Comparison of ENCODE assay signal across 18 cellular contexts in the genomic region with DNA sequence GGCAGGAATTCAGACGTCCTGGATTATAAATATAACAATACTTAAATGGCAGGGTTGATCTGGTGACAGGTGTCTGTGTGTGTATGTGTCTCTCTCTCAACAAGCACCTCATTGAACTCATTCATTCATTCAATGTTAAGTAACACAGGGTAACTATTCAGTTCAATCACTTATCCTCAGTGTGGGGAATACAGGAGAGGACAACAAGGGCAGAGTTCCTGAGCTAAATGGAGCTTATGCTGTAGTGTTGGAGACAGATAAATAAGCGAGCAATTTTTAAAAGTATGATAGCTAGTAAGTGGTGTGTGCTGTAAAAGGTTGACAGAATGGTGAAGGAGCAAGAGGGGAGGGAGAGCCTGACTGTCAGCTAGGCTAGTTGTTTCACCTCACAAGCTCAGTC.
"Had no signal": no experiment of that assay in that cellular context is flagged by ENCODE, and none has a peak within 500 bp of the region (broad histone marks: within the 10 kb centered on the region; RNA-seq: fewer than 3 reads in every experiment).

No MANE protein-coding gene starts in this region.

- H3K4me1 Mint-ChIP-seq: neural crest cell had no signal

- H3K4me1 ChIP-seq: ascending aorta, pancreas, tibial nerve, uterus had no signal

- H3K9me3 ChIP-seq: ascending aorta, esophagus muscularis mucosa, pancreas, tibial nerve, uterus had no signal

- H3K36me3 ChIP-seq: ascending aorta, cardiac muscle cell, esophagus muscularis mucosa, pancreas, tibial nerve, uterus had no signal

- H3K27me3 ChIP-seq: ascending aorta, cardiac muscle cell, esophagus muscularis mucosa, pancreas, tibial nerve, uterus had no signal

- H3K4me3 ChIP-seq: ascending aorta, cardiac muscle cell, coronary artery, esophagus muscularis mucosa, pancreas, skin epidermis, tibial nerve, uterus had no signal

- H3K4me3 Mint-ChIP-seq: neural crest cell had no signal

- DNase-seq: activated CD4-positive, alpha-beta T cell treated with anti-CD3 and anti-CD28 coated beads for 1 hour; activated CD4-positive, alpha-beta T cell treated with anti-CD3 and anti-CD28 coated beads, Interleukin-2, amount 50 U/mL, for 4 hours; activated naive CD4-positive, alpha-beta T cell; activated T-cell treated with anti-CD3 and anti-CD28 coated beads for 4 hours; hypothalamus; pancreas; stimulated activated CD4-positive, alpha-beta T cell treated with anti-CD3 and anti-CD28 coated beads, Interleukin-4, amount 100 ng/mL, for 24 hours; stimulated activated naive CD4-positive, alpha-beta T cell treated with Interleukin-2 at 50 U/mL for 16 hours; substantia nigra; uterus had no signal

- H3K9me3 Mint-ChIP-seq: neural crest cell had no signal

- H3K27ac ChIP-seq: ascending aorta, cardiac muscle cell, coronary artery, esophagus muscularis mucosa, pancreas, tibial nerve, uterus, VCaP had no signal
